Comparison of ENCODE assay signal across 1 cellular context in genomic region chr14:55715889-55716288, GRCh38.
TF ChIP-seq lines count a peak whose summit lies in the region.

No MANE protein-coding gene starts in this region.

TF ChIP-seq in HepG2, 621 proteins besides CTCF, POLR2A, EP300 and RAD21 (continued from another document):
- TF ChIP-seq, protein P1, sequence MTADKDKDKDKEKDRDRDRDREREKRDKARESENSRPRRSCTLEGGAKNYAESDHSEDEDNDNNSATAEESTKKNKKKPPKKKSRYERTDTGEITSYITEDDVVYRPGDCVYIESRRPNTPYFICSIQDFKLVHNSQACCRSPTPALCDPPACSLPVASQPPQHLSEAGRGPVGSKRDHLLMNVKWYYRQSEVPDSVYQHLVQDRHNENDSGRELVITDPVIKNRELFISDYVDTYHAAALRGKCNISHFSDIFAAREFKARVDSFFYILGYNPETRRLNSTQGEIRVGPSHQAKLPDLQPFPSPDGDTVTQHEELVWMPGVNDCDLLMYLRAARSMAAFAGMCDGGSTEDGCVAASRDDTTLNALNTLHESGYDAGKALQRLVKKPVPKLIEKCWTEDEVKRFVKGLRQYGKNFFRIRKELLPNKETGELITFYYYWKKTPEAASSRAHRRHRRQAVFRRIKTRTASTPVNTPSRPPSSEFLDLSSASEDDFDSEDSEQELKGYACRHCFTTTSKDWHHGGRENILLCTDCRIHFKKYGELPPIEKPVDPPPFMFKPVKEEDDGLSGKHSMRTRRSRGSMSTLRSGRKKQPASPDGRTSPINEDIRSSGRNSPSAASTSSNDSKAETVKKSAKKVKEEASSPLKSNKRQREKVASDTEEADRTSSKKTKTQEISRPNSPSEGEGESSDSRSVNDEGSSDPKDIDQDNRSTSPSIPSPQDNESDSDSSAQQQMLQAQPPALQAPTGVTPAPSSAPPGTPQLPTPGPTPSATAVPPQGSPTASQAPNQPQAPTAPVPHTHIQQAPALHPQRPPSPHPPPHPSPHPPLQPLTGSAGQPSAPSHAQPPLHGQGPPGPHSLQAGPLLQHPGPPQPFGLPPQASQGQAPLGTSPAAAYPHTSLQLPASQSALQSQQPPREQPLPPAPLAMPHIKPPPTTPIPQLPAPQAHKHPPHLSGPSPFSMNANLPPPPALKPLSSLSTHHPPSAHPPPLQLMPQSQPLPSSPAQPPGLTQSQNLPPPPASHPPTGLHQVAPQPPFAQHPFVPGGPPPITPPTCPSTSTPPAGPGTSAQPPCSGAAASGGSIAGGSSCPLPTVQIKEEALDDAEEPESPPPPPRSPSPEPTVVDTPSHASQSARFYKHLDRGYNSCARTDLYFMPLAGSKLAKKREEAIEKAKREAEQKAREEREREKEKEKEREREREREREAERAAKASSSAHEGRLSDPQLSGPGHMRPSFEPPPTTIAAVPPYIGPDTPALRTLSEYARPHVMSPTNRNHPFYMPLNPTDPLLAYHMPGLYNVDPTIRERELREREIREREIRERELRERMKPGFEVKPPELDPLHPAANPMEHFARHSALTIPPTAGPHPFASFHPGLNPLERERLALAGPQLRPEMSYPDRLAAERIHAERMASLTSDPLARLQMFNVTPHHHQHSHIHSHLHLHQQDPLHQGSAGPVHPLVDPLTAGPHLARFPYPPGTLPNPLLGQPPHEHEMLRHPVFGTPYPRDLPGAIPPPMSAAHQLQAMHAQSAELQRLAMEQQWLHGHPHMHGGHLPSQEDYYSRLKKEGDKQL (CRISPR knock-in tag; IDR thresholded peaks at IDR 0.05; ENCODE audit: low read depth): no peak
- TF ChIP-seq ZNF646 (CRISPR knock-in tag; IDR thresholded peaks at IDR 0.05): no peak
- no peak for TF ChIP-seq ZNF235 (CRISPR knock-in tag; IDR thresholded peaks at IDR 0.05; ENCODE audit: borderline replicate concordance)
- TF ChIP-seq, protein P2, sequence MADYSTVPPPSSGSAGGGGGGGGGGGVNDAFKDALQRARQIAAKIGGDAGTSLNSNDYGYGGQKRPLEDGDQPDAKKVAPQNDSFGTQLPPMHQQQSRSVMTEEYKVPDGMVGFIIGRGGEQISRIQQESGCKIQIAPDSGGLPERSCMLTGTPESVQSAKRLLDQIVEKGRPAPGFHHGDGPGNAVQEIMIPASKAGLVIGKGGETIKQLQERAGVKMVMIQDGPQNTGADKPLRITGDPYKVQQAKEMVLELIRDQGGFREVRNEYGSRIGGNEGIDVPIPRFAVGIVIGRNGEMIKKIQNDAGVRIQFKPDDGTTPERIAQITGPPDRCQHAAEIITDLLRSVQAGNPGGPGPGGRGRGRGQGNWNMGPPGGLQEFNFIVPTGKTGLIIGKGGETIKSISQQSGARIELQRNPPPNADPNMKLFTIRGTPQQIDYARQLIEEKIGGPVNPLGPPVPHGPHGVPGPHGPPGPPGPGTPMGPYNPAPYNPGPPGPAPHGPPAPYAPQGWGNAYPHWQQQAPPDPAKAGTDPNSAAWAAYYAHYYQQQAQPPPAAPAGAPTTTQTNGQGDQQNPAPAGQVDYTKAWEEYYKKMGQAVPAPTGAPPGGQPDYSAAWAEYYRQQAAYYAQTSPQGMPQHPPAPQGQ (CRISPR knock-in tag; IDR thresholded peaks at IDR 0.05; ENCODE audit: borderline replicate concordance): no peak
- no peak for TF ChIP-seq SNAI1 (CRISPR knock-in tag; IDR thresholded peaks at IDR 0.05; ENCODE audit: borderline replicate concordance)
- TF ChIP-seq XBP1 (CRISPR knock-in tag; IDR thresholded peaks at IDR 0.05): no peak
- no peak for TF ChIP-seq E2F2 (CRISPR knock-in tag; IDR thresholded peaks at IDR 0.05; ENCODE audit: borderline replicate concordance)
- TF ChIP-seq, protein P3, sequence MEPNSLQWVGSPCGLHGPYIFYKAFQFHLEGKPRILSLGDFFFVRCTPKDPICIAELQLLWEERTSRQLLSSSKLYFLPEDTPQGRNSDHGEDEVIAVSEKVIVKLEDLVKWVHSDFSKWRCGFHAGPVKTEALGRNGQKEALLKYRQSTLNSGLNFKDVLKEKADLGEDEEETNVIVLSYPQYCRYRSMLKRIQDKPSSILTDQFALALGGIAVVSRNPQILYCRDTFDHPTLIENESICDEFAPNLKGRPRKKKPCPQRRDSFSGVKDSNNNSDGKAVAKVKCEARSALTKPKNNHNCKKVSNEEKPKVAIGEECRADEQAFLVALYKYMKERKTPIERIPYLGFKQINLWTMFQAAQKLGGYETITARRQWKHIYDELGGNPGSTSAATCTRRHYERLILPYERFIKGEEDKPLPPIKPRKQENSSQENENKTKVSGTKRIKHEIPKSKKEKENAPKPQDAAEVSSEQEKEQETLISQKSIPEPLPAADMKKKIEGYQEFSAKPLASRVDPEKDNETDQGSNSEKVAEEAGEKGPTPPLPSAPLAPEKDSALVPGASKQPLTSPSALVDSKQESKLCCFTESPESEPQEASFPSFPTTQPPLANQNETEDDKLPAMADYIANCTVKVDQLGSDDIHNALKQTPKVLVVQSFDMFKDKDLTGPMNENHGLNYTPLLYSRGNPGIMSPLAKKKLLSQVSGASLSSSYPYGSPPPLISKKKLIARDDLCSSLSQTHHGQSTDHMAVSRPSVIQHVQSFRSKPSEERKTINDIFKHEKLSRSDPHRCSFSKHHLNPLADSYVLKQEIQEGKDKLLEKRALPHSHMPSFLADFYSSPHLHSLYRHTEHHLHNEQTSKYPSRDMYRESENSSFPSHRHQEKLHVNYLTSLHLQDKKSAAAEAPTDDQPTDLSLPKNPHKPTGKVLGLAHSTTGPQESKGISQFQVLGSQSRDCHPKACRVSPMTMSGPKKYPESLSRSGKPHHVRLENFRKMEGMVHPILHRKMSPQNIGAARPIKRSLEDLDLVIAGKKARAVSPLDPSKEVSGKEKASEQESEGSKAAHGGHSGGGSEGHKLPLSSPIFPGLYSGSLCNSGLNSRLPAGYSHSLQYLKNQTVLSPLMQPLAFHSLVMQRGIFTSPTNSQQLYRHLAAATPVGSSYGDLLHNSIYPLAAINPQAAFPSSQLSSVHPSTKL (CRISPR knock-in tag; IDR thresholded peaks at IDR 0.05): no peak
- TF ChIP-seq TBX3 (IDR thresholded peaks at IDR 0.05; ENCODE audit: borderline replicate concordance): no peak
- no peak for TF ChIP-seq ZNF337 (CRISPR knock-in tag; IDR thresholded peaks at IDR 0.05; ENCODE audit: borderline replicate concordance, low read depth)
- no peak for TF ChIP-seq CREM (IDR thresholded peaks at IDR 0.05)
- no peak for TF ChIP-seq CREM (CRISPR knock-in tag; IDR thresholded peaks at IDR 0.05)
- no peak for TF ChIP-seq POGK (CRISPR knock-in tag; conservative IDR thresholded peaks at IDR 0.05)
